In genomic region chr11:12377824-12378593, GRCh38 we compare ENCODE assay signal across 8 cellular contexts. TPM values are rescaled to one million over a fixed set of nuclear protein-coding genes. Genes with fewer than 3 reads are reported as not detected.
DNase-seq lines count a peak whose midpoint lies in the region; ATAC-seq and TF ChIP-seq lines count a peak whose summit lies in the region.

No MANE protein-coding gene starts in this region.

- H4K20me1 ChIP-seq in Karpas-422 (ENCODE audit: insufficient read depth, low read depth, low read length): no peaks in the 10 kb centered on the region

- peak; percentile 7 for TF ChIP-seq CTCF in retinal pigment epithelial cell (conservative IDR thresholded peaks at IDR 0.05; ENCODE audit: low read depth, low read length)

- H3K9me3 ChIP-seq in ES-I3 (ENCODE audit: control insufficient read depth, insufficient read depth, low read length): 0 out of 2 replicates have a peak, but pooled peaks cover 2% of the 10 kb centered on the region
- no peaks in the 10 kb centered on the region for H3K9me3 ChIP-seq in Karpas-422 (ENCODE audit: low read length)

- H3K4me1 ChIP-seq in ES-I3 (ENCODE audit: insufficient read depth, low read length) (peaks cover 7% of the 10 kb centered on the region), Karpas-422 (ENCODE audit: low read length) (peaks cover 6% of the 10 kb centered on the region)

- no peak for ATAC-seq in GM21423 (IDR thresholded peaks at IDR 0.05; ENCODE audit: unreplicated experiment)

- H3K79me2 ChIP-seq in Karpas-422 (ENCODE audit: low read length): no peaks in the 10 kb centered on the region

- H2AFZ ChIP-seq in Karpas-422 (ENCODE audit: low read length): no peak overlapping the region

- H3K4me2 ChIP-seq in Karpas-422 (ENCODE audit: low read depth, low read length, poor library complexity, severe bottlenecking): no peak overlapping the region

- no peak overlapping the region for H3K27ac ChIP-seq in Karpas-422 (ENCODE audit: low read length)

- H3K4me3 ChIP-seq in retinal pigment epithelial cell (ENCODE audit: low read length): peak overlapping the region; percentile 66
- H3K4me3 ChIP-seq in Karpas-422 (ENCODE audit: low read length): no peak overlapping the region

- DNase-seq in NCI-H510A treated with DMSO at 0.1 percent for 48 hours (lab: John Stamatoyannopoulos, UW) (peak; percentile 63), brain pericyte (ENCODE audit: low read depth, low spot score) (peak; percentile 25), iPS DF 19.7 (ENCODE audit: low read depth, low spot score) (peak; percentile 45), retinal pigment epithelial cell (ENCODE audit: low read depth) (peak; percentile 48), Karpas-422 (no peak)
- DNase-seq in effector CD4-positive, alpha-beta T cell: no peak

- H3K27me3 ChIP-seq in Karpas-422 (ENCODE audit: low read length): no peaks in the 10 kb centered on the region

- peak overlapping the region; percentile 83 for H3K9ac ChIP-seq in ES-I3 (ENCODE audit: low read depth, low read length)
- H3K9ac ChIP-seq in Karpas-422 (ENCODE audit: low read length): no peak overlapping the region

- H3K36me3 ChIP-seq in ES-I3 (ENCODE audit: insufficient read depth, low read length) (no peaks in the 10 kb centered on the region), Karpas-422 (ENCODE audit: insufficient read depth, low read length) (no peaks in the 10 kb centered on the region)

- no peaks in the 10 kb centered on the region for H3K9me2 ChIP-seq in Karpas-422 (replicated peaks; ENCODE audit: insufficient read depth, low read length)

RNA-seq across cellular contexts. Expression of gene PARVA, which starts 0.6 kb away (rescaled TPM):
- total RNA-seq in Karpas-422 (2014; rRNA removed; shearing (Covaris generic); ENCODE audit: low replicate concordance): not detected in 2 replicates

Comparison
In these comparisons a context has a peak if more than half of its experiments do, and no peak if none do; other contexts are left out.
1. DNase-seq: peak in NCI-H510A treated with DMSO at 0.1 percent for 48 hours (single experiment), brain pericyte (single experiment), iPS DF 19.7 (single experiment) and retinal pigment epithelial cell (single experiment); none in effector CD4-positive, alpha-beta T cell (single experiment) and Karpas-422 (single experiment).